In the genomic region with DNA sequence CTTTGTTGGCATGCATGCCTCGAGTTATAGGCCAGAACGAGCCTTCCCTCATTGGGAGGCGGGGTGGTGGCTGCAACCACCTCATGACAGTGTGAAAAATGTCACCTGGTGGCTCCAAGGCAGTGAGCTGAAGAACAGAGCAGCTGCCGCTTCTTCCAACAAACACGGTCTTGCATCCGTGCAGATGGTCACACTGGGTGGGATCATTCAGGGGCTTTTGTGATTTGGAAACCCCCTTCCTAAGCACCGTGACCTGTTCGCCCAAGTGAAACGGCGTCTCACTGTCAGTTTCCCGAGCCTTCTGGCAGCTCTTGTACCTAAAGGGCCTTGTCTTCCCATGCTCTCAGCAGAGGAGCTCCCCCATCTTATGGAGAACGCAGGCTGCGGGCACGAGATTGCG, we compare ENCODE assay signal across 31 cellular contexts.
DNase-seq lines count a peak whose midpoint lies in the region; ATAC-seq, FAIRE-seq and TF ChIP-seq lines count a peak whose summit lies in the region.
"Had no signal": no experiment of that assay in that cellular context is flagged by ENCODE, and none has a peak within 500 bp of the region (broad histone marks: within the 10 kb centered on the region; RNA-seq: fewer than 3 reads in every experiment).

No MANE protein-coding gene starts in this region.

- no peak overlapping the region for H2AFZ ChIP-seq in H1 (ENCODE audit: low read length)
- H2AFZ ChIP-seq in hepatocyte: no peak overlapping the region
- H2AFZ ChIP-seq: parathyroid adenoma had no signal

- WGBS in H1 (ENCODE audit: extremely low coverage in 1 of 2, insufficient coverage in 1 of 2, insufficient read length in 1 of 2, insufficient replicate concordance in 2 of 2, low coverage in 1 of 2, low lambda C conversion rate in 2 of 2, missing lambda C conversion rate in 1 of 2), 2 experiments: 88% methylated on average over 15 of the region's 15 CpGs; no CpG with 5 or more reads in 1 of the 2 experiments
- WGBS in aorta, 2 donors: 71 to 78% methylated on average over 15 of the region's 15 CpGs
- 94% methylated on average over 15 of the region's 15 CpGs for WGBS in hepatocyte (ENCODE audit: low lambda C conversion rate, missing lambda C conversion rate)

- H3K56ac ChIP-seq in H1 (replicated peaks; ENCODE audit: insufficient read length, low read depth, low read length): no peak overlapping the region

- no peak overlapping the region for H2BK120ac ChIP-seq in H1 (replicated peaks; ENCODE audit: low read depth, low read length)

- H3K23me2 ChIP-seq in H1 (ENCODE audit: low read depth, low read length): no peaks in the 10 kb centered on the region

- ATAC-seq in HG02642 (IDR thresholded peaks at IDR 0.05; ENCODE audit: poor library complexity, unreplicated experiment) (peak; percentile 75), aorta (ENCODE audit: low FRiP score) (no peak), HG02840 (IDR thresholded peaks at IDR 0.05; ENCODE audit: low FRiP score, unreplicated experiment) (no peak), HG03378 (IDR thresholded peaks at IDR 0.05; ENCODE audit: unreplicated experiment) (no peak)
- ATAC-seq: gastrocnemius medialis, left lung, Right ventricle myocardium inferior had no signal

- peak overlapping the region; percentile 36; the same call in 1 of the 2 replicates for H4K8ac ChIP-seq in H1 (ENCODE audit: extremely low read depth, insufficient read depth, low read length)

- no peak overlapping the region for H2BK12ac ChIP-seq in H1 (ENCODE audit: low read depth, low read length)

- H3K4me1 ChIP-seq in H1 (replicated peaks in 1 of 4; ENCODE audit: control insufficient read depth in 3 of 4, insufficient read depth in 4 of 4, low read length in 3 of 4) (no peaks in the 10 kb centered on the region), aorta (ENCODE audit: control insufficient read depth in 1 of 2, insufficient read depth in 2 of 2, low read length in 2 of 2) (no peaks in the 10 kb centered on the region), hepatocyte (ENCODE audit: insufficient read depth) (no peaks in the 10 kb centered on the region)
- H3K4me1 ChIP-seq: BLaER1 treated with 17β-estradiol and CSF1 and Interleukin-3, amounts not matched to agents 10 nM and 100 nM; breast epithelium; gastrocnemius medialis; left lung; parathyroid adenoma had no signal

- POLR2A ChIA-PET in H1 (lab: Charles Lee; ENCODE audit: partially characterized antibody): no interaction called here

- FAIRE-seq in GM18507 (lab: Jason Lieb, UNC) (peak; percentile 67), H1 (lab: Jason Lieb, UNC) (no peak)
- FAIRE-seq: G401.6 had no signal

- H3K27me3 ChIP-seq in H1 (replicated peaks in 1 of 4; ENCODE audit: control insufficient read depth in 3 of 4, extremely low read depth in 1 of 4, insufficient read depth in 3 of 4, low read length in 3 of 4) (no peaks in the 10 kb centered on the region; a peak in 1 of 7 replicates), aorta (ENCODE audit: control insufficient read depth in 1 of 2, insufficient read depth in 2 of 2, low read length in 1 of 2) (no peaks in the 10 kb centered on the region), hepatocyte (no peaks in the 10 kb centered on the region)
- H3K27me3 ChIP-seq: BLaER1 treated with 17β-estradiol and CSF1 and Interleukin-3, amounts not matched to agents 10 nM and 100 nM; breast epithelium; gastrocnemius medialis; left lung had no signal

- intact Hi-C loops in aorta (cut with DNase I): no loop called here

- H3K14ac ChIP-seq in H1 (ENCODE audit: insufficient read length): no peak overlapping the region

- H3K9me3 ChIP-seq in H1 (ENCODE audit: insufficient read depth in 2 of 2, low read depth in 1 of 2, low read length in 1 of 2): no peaks in the 10 kb centered on the region
- H3K9me3 ChIP-seq in aorta (ENCODE audit: control insufficient read depth, low read length): no peaks in the 10 kb centered on the region
- no peaks in the 10 kb centered on the region for H3K9me3 ChIP-seq in hepatocyte (ENCODE audit: low read depth)
- H3K9me3 ChIP-seq: BLaER1 treated with 17β-estradiol and CSF1 and Interleukin-3, amounts not matched to agents 10 nM and 100 nM; breast epithelium; gastrocnemius medialis; left lung; SK-N-SH had no signal

- in situ Hi-C loops in Caki2 (cut with HindIII; ENCODE audit: low pct_unique_long_range_greater_than_20kb, low sequenced_read_pairs): no loop called here

- TF ChIP-seq CTCF in H1 (IDR thresholded peaks at IDR 0.05; ENCODE audit: control extremely low read depth in 1 of 3, insufficient read depth in 1 of 3, low read depth in 1 of 3, low read length in 3 of 3) (no peak), hepatocyte (IDR thresholded peaks at IDR 0.05; ENCODE audit: poor library complexity) (no peak)

- H3K27ac ChIP-seq in H1 (ENCODE audit: low read depth, low read length): no peak overlapping the region
- no peak overlapping the region for H3K27ac ChIP-seq in aorta (ENCODE audit: low read depth in 1 of 2, low read length in 2 of 2)
- H3K27ac ChIP-seq in hepatocyte: no peak overlapping the region
- H3K27ac ChIP-seq: 22Rv1; BLaER1 treated with 17β-estradiol and CSF1 and Interleukin-3, amounts not matched to agents 10 nM and 100 nM; breast epithelium; gastrocnemius medialis; left lung; parathyroid adenoma had no signal

- no peak for TF ChIP-seq EP300 in H1 (IDR thresholded peaks at IDR 0.05; ENCODE audit: borderline replicate concordance in 1 of 2, low read depth in 2 of 2, low read length in 2 of 2)

- no peak overlapping the region for H4K5ac ChIP-seq in H1 (ENCODE audit: insufficient read length, low read depth, low read length)

- H2BK15ac ChIP-seq in H1 (ENCODE audit: low read length): no peak overlapping the region

- no peak overlapping the region for H3K23ac ChIP-seq in H1 (ENCODE audit: insufficient read length)

- no peak overlapping the region for H3K9ac ChIP-seq in H1 (replicated peaks in 1 of 4; ENCODE audit: extremely low read depth in 1 of 4, low read depth in 3 of 4, low read length in 3 of 4)
- H3K9ac ChIP-seq: BLaER1 treated with 17β-estradiol and CSF1 and Interleukin-3, amounts not matched to agents 10 nM and 100 nM; parathyroid adenoma; SK-N-SH had no signal

- no peak overlapping the region for H3K4me2 ChIP-seq in H1 (ENCODE audit: insufficient read depth in 1 of 2, low read depth in 2 of 2, low read length in 2 of 2)
- H3K4me2 ChIP-seq in hepatocyte: no peak overlapping the region
- H3K4me2 ChIP-seq: BLaER1 treated with 17β-estradiol and CSF1 and Interleukin-3, amounts not matched to agents 10 nM and 100 nM; SK-N-SH had no signal

- CTCF ChIA-PET in H1 (lab: Charles Lee; ENCODE audit: partially characterized antibody): interaction anchor here (0.7 to 1.0 kb wide), 4 partner anchors 10 to 125 kb away, joined by 3 read pairs; no protein-coding TSS in a partner anchor

- no peaks in the 10 kb centered on the region for H3K79me2 ChIP-seq in H1 (ENCODE audit: control insufficient read depth in 1 of 2, insufficient read depth in 2 of 2, low read length in 2 of 2)
- no peaks in the 10 kb centered on the region for H3K79me2 ChIP-seq in hepatocyte
- H3K79me2 ChIP-seq: parathyroid adenoma had no signal

- H3K4me3 ChIP-seq in H1 (ENCODE audit: extremely low read depth in 1 of 4, insufficient read depth in 2 of 4, low read depth in 3 of 4, low read length in 4 of 4): no peak overlapping the region
- H3K4me3 ChIP-seq in aorta (ENCODE audit: low read length in 2 of 2): no peak overlapping the region
- H3K4me3 ChIP-seq in hepatocyte: no peak overlapping the region
- H3K4me3 ChIP-seq: BLaER1 treated with 17β-estradiol and CSF1 and Interleukin-3, amounts not matched to agents 10 nM and 100 nM; breast epithelium; gastrocnemius medialis; left lung had no signal

- H4K91ac ChIP-seq in H1 (replicated peaks; ENCODE audit: insufficient read length, low read length): no peak overlapping the region

- TF ChIP-seq POLR2A in H1 (IDR thresholded peaks at IDR 0.05; ENCODE audit: control extremely low read depth in 1 of 2, low read depth in 2 of 2, low read length in 2 of 2): no peak

- H3K9me2 ChIP-seq in hepatocyte (replicated peaks; ENCODE audit: insufficient read depth): no peaks in the 10 kb centered on the region
- H3K9me2 ChIP-seq: SK-N-SH had no signal

- no peak for TF ChIP-seq RAD21 in H1 (IDR thresholded peaks at IDR 0.05 in 1 of 2, conservative IDR thresholded peaks at IDR 0.05 in 1 of 2; ENCODE audit: low read depth in 2 of 2, low read length in 2 of 2)

- H2AK5ac ChIP-seq in H1 (ENCODE audit: low read depth, low read length): no peak overlapping the region

- H3K79me1 ChIP-seq in H1 (ENCODE audit: low read depth, low read length): no peaks in the 10 kb centered on the region

- DNase-seq in Caki2 (ENCODE audit: low read depth) (peak; percentile 37), GM18507 (ENCODE audit: extremely low spot score, insufficient read length, low read depth) (no peak), H1 (ENCODE audit: low read depth in 1 of 2, low spot score in 2 of 2) (no peak), aorta (no peak), hepatocyte (ENCODE audit: low spot score) (no peak)
- DNase-seq: activated CD4-positive, CD25-positive, alpha-beta regulatory T cell; activated effector memory CD4-positive, alpha-beta T cell treated with anti-CD3 and anti-CD28 coated beads, Interleukin-2, amount 50 U/mL, for 16 hours; activated T-cell treated with anti-CD3 and anti-CD28 coated beads, Interleukin-2, amount 50 U/mL, for 24 hours; DMS53; gastrocnemius medialis; H9; immature natural killer cell; Kasumi-1; left lung; mesendoderm; NCI-H1436; NCI-H2081; NCI-H526; NK-92 treated with Interleukin-12 subunit alpha and Interleukin-12 subunit beta, amount 100 ng/mL, for 24 hours; retina; SK-N-SH; stimulated activated naive B cell treated with anti-CD40 and anti-IgM and Interleukin-4, amounts not matched to agents 10 μg/mL and 1 μg/mL and 100 μg/mL, for 72 hours had no signal

- no peak overlapping the region for H3K18ac ChIP-seq in H1 (ENCODE audit: extremely low read depth, low read length)

- no peak overlapping the region for H2BK20ac ChIP-seq in H1 (ENCODE audit: low read length)

- H3K36me3 ChIP-seq in H1 (ENCODE audit: control insufficient read depth in 2 of 4, insufficient read depth in 4 of 4, low read length in 3 of 4): no peaks in the 10 kb centered on the region
- H3K36me3 ChIP-seq in aorta (ENCODE audit: control insufficient read depth in 1 of 2, insufficient read depth in 2 of 2, low read length in 1 of 2): no peaks in the 10 kb centered on the region
- H3K36me3 ChIP-seq in hepatocyte (replicated peaks; ENCODE audit: insufficient read depth, low read depth): no peaks in the 10 kb centered on the region
- H3K36me3 ChIP-seq: BLaER1 treated with 17β-estradiol and CSF1 and Interleukin-3, amounts not matched to agents 10 nM and 100 nM; breast epithelium; gastrocnemius medialis; left lung had no signal

- H2BK5ac ChIP-seq in H1 (ENCODE audit: low read depth, low read length): no peak overlapping the region

- H3K4ac ChIP-seq in H1 (replicated peaks; ENCODE audit: insufficient read length, low read depth, low read length): no peak overlapping the region

- H4K20me1 ChIP-seq in H1 (replicated peaks in 1 of 2; ENCODE audit: control insufficient read depth in 1 of 2, insufficient read depth in 2 of 2, low read length in 2 of 2): no peaks in the 10 kb centered on the region
- no peaks in the 10 kb centered on the region for H4K20me1 ChIP-seq in hepatocyte (ENCODE audit: insufficient read depth, poor library complexity, severe bottlenecking)
- H4K20me1 ChIP-seq: BLaER1 treated with 17β-estradiol and CSF1 and Interleukin-3, amounts not matched to agents 10 nM and 100 nM had no signal

TF ChIP-seq in H1, 55 proteins besides CTCF, POLR2A, EP300 and RAD21 (continues in another document):
- TF ChIP-seq SAP30 (IDR thresholded peaks at IDR 0.05; ENCODE audit: insufficient read depth, insufficient replicate concordance, low read length): no peak
